In the genomic region with DNA sequence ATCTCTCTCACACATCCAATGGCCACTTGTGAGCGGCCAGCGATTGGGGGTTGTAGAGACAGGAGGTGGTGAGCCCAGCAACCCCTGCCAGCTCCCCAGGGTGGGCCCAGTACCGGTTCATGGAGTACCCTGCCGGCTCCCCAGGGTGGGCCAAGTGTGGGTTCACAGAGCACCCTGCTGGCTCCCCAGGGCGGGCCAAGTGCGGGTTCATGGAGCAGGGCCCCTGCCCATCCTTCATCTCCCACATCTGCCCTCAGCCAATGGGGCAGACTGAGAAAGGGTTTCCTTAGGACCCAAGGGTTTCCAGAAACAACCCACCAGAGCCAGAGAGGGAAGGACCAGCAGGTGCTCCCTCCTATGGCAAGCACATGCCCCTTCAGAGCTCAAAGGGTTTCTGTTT, we compare ENCODE assay signal across 22 cellular contexts. TPM values are rescaled to one million over a fixed set of nuclear protein-coding genes. Genes with fewer than 3 reads are reported as not detected.
DNase-seq lines count a peak whose midpoint lies in the region; ATAC-seq and TF ChIP-seq lines count a peak whose summit lies in the region.
"Had no signal": no experiment of that assay in that cellular context is flagged by ENCODE, and none has a peak within 500 bp of the region (broad histone marks: within the 10 kb centered on the region; RNA-seq: fewer than 3 reads in every experiment).

No MANE protein-coding gene starts in this region.

- no peak overlapping the region for H3K9ac ChIP-seq in endodermal cell (ENCODE audit: extremely low read depth, low read length, poor library complexity, severe bottlenecking)
- H3K9ac ChIP-seq: BLaER1 treated with 17β-estradiol and CSF1 and Interleukin-3, amounts not matched to agents 10 nM and 100 nM had no signal

- no peaks in the 10 kb centered on the region for H3K9me3 Mint-ChIP-seq in stimulated activated naive CD8-positive, alpha-beta T cell treated with anti-CD3 and anti-CD28 coated beads, Interleukin-15, amount 100 ng/mL, for 72 hours
- no peaks in the 10 kb centered on the region for H3K9me3 Mint-ChIP-seq in endodermal cell
- H3K9me3 Mint-ChIP-seq: CD4-positive, alpha-beta T cell; GM23338; H9 had no signal

- intact Hi-C loops in sciatic nerve (cut with DNase I) = loop anchor here (10.0 kb wide), 1 partner anchor 142 kb away; no protein-coding TSS in a partner anchor

- peak; percentile 40 for ATAC-seq in stimulated activated naive CD8-positive, alpha-beta T cell treated with anti-CD3 and anti-CD28 coated beads, Interleukin-15, amount 100 ng/mL, for 72 hours
- no peak for ATAC-seq in stimulated activated naive CD8-positive, alpha-beta T cell treated with anti-CD3 and anti-CD28 coated beads, Interleukin-15, Interleukin-2, amounts not matched to agents 100 U/mL and 50 U/mL, for 24 hours
- no peak for ATAC-seq in sciatic nerve
- no peak for ATAC-seq in HG02981 (IDR thresholded peaks at IDR 0.05; ENCODE audit: unreplicated experiment)
- ATAC-seq in HG03175 (IDR thresholded peaks at IDR 0.05; ENCODE audit: unreplicated experiment) = no peak
- ATAC-seq in HG03196 (IDR thresholded peaks at IDR 0.05; ENCODE audit: unreplicated experiment) = no peak
- ATAC-seq: GM23338 had no signal

- no peaks in the 10 kb centered on the region for H3K27me3 ChIP-seq in endodermal cell (ENCODE audit: control insufficient read depth, insufficient read depth, low read length, poor library complexity, severe bottlenecking)

- no peak overlapping the region for H3K4me3 Mint-ChIP-seq in stimulated activated naive CD8-positive, alpha-beta T cell treated with anti-CD3 and anti-CD28 coated beads, Interleukin-15, amount 100 ng/mL, for 72 hours
- no peak overlapping the region for H3K4me3 Mint-ChIP-seq in endodermal cell
- H3K4me3 Mint-ChIP-seq: CD4-positive, alpha-beta T cell; GM23338; H9 had no signal

- WGBS in endodermal cell (ENCODE audit: insufficient coverage in 1 of 2, insufficient read length in 1 of 2), 2 experiments = 93 to 100% methylated on average over 2 to 6 of the region's 6 CpGs

- no peaks in the 10 kb centered on the region for H3K9me3 ChIP-seq in endodermal cell (ENCODE audit: control insufficient read depth, low read length)
- H3K9me3 ChIP-seq: A549 had no signal

- no peak overlapping the region for H3K27ac ChIP-seq in endodermal cell (ENCODE audit: low read depth, low read length)
- H3K27ac ChIP-seq: A549; BLaER1 treated with 17β-estradiol and CSF1 and Interleukin-3, amounts not matched to agents 10 nM and 100 nM; SK-N-MC had no signal

- DNase-seq in stimulated activated naive CD8-positive, alpha-beta T cell treated with anti-CD3 and anti-CD28 coated beads, Interleukin-15, amount 100 ng/mL, for 72 hours = no peak
- no peak for DNase-seq in stimulated activated naive CD8-positive, alpha-beta T cell treated with anti-CD3 and anti-CD28 coated beads, Interleukin-15, Interleukin-2, amounts not matched to agents 100 U/mL and 50 U/mL, for 24 hours
- DNase-seq in endodermal cell = peak; percentile 28
- DNase-seq in sciatic nerve (ENCODE audit: low spot score) = peak; percentile 47
- DNase-seq: AML-193; CD4-positive, alpha-beta T cell; H9; Karpas-422; NCI-H1092; NCI-H1417 treated with DMSO at 0.1 percent for 48 hours; NCI-H1694 treated with DMSO at 0.1 percent for 48 hours; NCI-H2081 treated with DMSO at 0.1 percent for 48 hours; NCI-H226; NCI-H510A; SIG-M5 had no signal

- no peak for TF ChIP-seq CTCF in endodermal cell (conservative IDR thresholded peaks at IDR 0.05)

- no peaks in the 10 kb centered on the region for H3K4me1 Mint-ChIP-seq in stimulated activated naive CD8-positive, alpha-beta T cell treated with anti-CD3 and anti-CD28 coated beads, Interleukin-15, amount 100 ng/mL, for 72 hours
- no peaks in the 10 kb centered on the region for H3K4me1 Mint-ChIP-seq in endodermal cell

- H3K36me3 ChIP-seq in endodermal cell (ENCODE audit: control insufficient read depth, insufficient read depth, low read length) = no peaks in the 10 kb centered on the region
- H3K36me3 ChIP-seq: BLaER1 treated with 17β-estradiol and CSF1 and Interleukin-3, amounts not matched to agents 10 nM and 100 nM had no signal

- H3K4me3 ChIP-seq in endodermal cell (ENCODE audit: low read length) = no peak overlapping the region
- H3K4me3 ChIP-seq: A549; BLaER1 treated with 17β-estradiol and CSF1 and Interleukin-3, amounts not matched to agents 10 nM and 100 nM; GM23338; SK-N-MC had no signal

- H3K36me3 Mint-ChIP-seq in endodermal cell (ENCODE audit: low read depth) = no peaks in the 10 kb centered on the region

- H3K27ac Mint-ChIP-seq in stimulated activated naive CD8-positive, alpha-beta T cell treated with anti-CD3 and anti-CD28 coated beads, Interleukin-15, amount 100 ng/mL, for 72 hours = no peak overlapping the region
- no peak overlapping the region for H3K27ac Mint-ChIP-seq in endodermal cell
- H3K27ac Mint-ChIP-seq: CD4-positive, alpha-beta T cell; GM23338; H9 had no signal

- peaks cover 6% of the 10 kb centered on the region for H3K27me3 Mint-ChIP-seq in stimulated activated naive CD8-positive, alpha-beta T cell treated with anti-CD3 and anti-CD28 coated beads, Interleukin-15, amount 100 ng/mL, for 72 hours
- no peaks in the 10 kb centered on the region for H3K27me3 Mint-ChIP-seq in endodermal cell (ENCODE audit: insufficient read depth)
- H3K27me3 Mint-ChIP-seq: CD4-positive, alpha-beta T cell had no signal

- H3K4me1 ChIP-seq in endodermal cell (ENCODE audit: control insufficient read depth, insufficient read depth, low read length) = no peaks in the 10 kb centered on the region
- H3K4me1 ChIP-seq: A549 had no signal

RNA-seq across cellular contexts. Expression of a gene that starts 21.4 kb away (rescaled TPM):
- total RNA-seq in endodermal cell (1 to 10 TPM in 1 of 2 donors, under 1 TPM in 1; 0.97 to 2.4 TPM), sciatic nerve (3.1 TPM)
- polyA plus RNA-seq in endodermal cell (2013, experiment 1 of 2) = 22.5 TPM
- polyA plus RNA-seq in endodermal cell (2013, experiment 2 of 2) = 23.2 TPM

Comparison
In these comparisons a context has a peak if more than half of its experiments do, and no peak if none do; other contexts are left out.
1. DNase-seq: peak in endodermal cell (single experiment) and sciatic nerve (single experiment); none in stimulated activated naive CD8-positive, alpha-beta T cell treated with anti-CD3 and anti-CD28 coated beads, Interleukin-15, amount 100 ng/mL, for 72 hours (0 of 2) and stimulated activated naive CD8-positive, alpha-beta T cell treated with anti-CD3 and anti-CD28 coated beads, Interleukin-15, Interleukin-2, amounts not matched to agents 100 U/mL and 50 U/mL, for 24 hours (single experiment).